8 cellular contexts compared by ENCODE assay signal in genomic region chr19:4402171-4403004, GRCh38. TPM values are rescaled to one million over a fixed set of nuclear protein-coding genes. Genes with fewer than 3 reads are reported as not detected.
DNase-seq lines count a peak whose midpoint lies in the region; ATAC-seq, FAIRE-seq and TF ChIP-seq lines count a peak whose summit lies in the region.

Gene CHAF1A, plus strand, starts transcription at chr19:4402640. Its CDS starts 123 bp downstream, at chr19:4402763.

- H3K27ac Mint-ChIP-seq in chondrocyte (ENCODE audit: unreplicated experiment) = peak within 1 kb of the TSS; percentile 96

- DNase-seq in AG20443 (ENCODE audit: low spot score) (peak; percentile 99), NCI-H510A (lab: John Stamatoyannopoulos, UW) (peak; percentile 99), chondrocyte (ENCODE audit: low spot score) (peak; percentile 100), kidney (peak; percentile 100)
- peak; percentile 98 for DNase-seq in activated CD4-positive, alpha-beta T cell treated with anti-CD3 and anti-CD28 coated beads for 1 hour
- DNase-seq in stimulated activated CD4-positive, alpha-beta T cell treated with anti-CD3 and anti-CD28 coated beads, Interleukin-15, amount 100 ng/mL, for 24 hours = peak; percentile 99

- peak within 1 kb of the TSS; percentile 73 to 76 for H3K9ac ChIP-seq in kidney (ENCODE audit: low read length in 2 of 2)

- ATAC-seq in HG03432 (IDR thresholded peaks at IDR 0.05; ENCODE audit: unreplicated experiment) = peak; percentile 74

- no peaks in the 10 kb centered on the region for H3K36me3 ChIP-seq in kidney (ENCODE audit: control insufficient read depth in 1 of 2, insufficient read depth in 2 of 2, low read length in 2 of 2)

- intact Hi-C loops in kidney (cut with DNase I) = no loop called here

- no peaks in the 10 kb centered on the region for H3K27me3 Mint-ChIP-seq in chondrocyte (ENCODE audit: low read depth)

- peak; percentile 99 for FAIRE-seq in kidney (lab: Jason Lieb, UNC)

- TF ChIP-seq CTCF in chondrocyte (IDR thresholded peaks at IDR 0.05) (no peak), kidney (IDR thresholded peaks at IDR 0.05; ENCODE audit: borderline replicate concordance, extremely low read depth, insufficient read depth) (peak; percentile 1)

- no peaks in the 10 kb centered on the region for H3K9me3 Mint-ChIP-seq in chondrocyte (ENCODE audit: low read depth)

- H3K9me3 ChIP-seq in kidney (ENCODE audit: control insufficient read depth in 1 of 2, low read length in 2 of 2) = no peaks in the 10 kb centered on the region

- H3K4me3 Mint-ChIP-seq in chondrocyte (ENCODE audit: unreplicated experiment) = peak within 1 kb of the TSS; percentile 78

- peaks cover 43% of the 10 kb centered on the region for H3K4me1 Mint-ChIP-seq in chondrocyte (ENCODE audit: low read depth)

- peak; percentile 68 for TF ChIP-seq POLR2A in GM19099 (IDR thresholded peaks at IDR 0.05; ENCODE audit: extremely low read depth, insufficient read length, low read depth)

- peaks cover 22 to 24% of the 10 kb centered on the region in 2 donors for H3K4me1 ChIP-seq in kidney (ENCODE audit: control insufficient read depth in 1 of 2, insufficient read depth in 1 of 2, low read depth in 1 of 2, low read length in 2 of 2)

- H3K4me3 ChIP-seq in kidney (ENCODE audit: low read length in 2 of 2) = peak within 1 kb of the TSS; percentile 75 to 80

- H3K36me3 Mint-ChIP-seq in chondrocyte (ENCODE audit: low read depth) = peaks cover 2% of the 10 kb centered on the region

- H3K27ac ChIP-seq in kidney (ENCODE audit: low read depth in 2 of 2, low read length in 2 of 2) = peak within 1 kb of the TSS; percentile 86 to 93

RNA-seq across cellular contexts. Expression of gene CHAF1A, which starts in this region (rescaled TPM):
- total RNA-seq in chondrocyte (6.6 to 20.5 TPM (median 7.1 TPM) in 3 replicates), kidney (10.0 TPM)
- 2.7 TPM for polyA plus RNA-seq in kidney (ENCODE audit: insufficient read depth, low read depth, low replicate concordance)

Comparison
In these comparisons a context has a peak if more than half of its experiments do, and no peak if none do; other contexts are left out.
1. Peak in every context shown above with its lines: DNase-seq, ATAC-seq, H3K4me3 ChIP-seq and H3K27ac ChIP-seq.